Comparison of ENCODE assay signal across 1 cellular context in the genomic region with DNA sequence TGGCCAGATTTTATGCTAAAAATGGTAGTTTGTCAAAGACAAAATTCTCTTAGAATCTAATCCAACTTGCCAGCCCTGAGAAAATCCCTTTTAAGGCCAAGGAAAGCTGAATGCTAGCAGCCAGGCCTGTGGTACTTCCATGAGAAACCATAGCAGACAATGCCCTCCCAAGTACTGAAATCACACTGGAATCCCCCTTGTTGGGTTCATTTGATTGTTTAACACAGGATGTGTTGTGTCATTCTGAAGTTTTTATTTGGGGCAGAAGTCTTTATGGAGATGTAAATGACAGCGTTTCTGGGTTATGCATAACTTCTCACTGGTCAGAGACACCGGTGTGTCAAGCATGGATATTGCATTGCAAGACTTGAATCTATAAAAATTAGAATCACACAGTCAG.
TF ChIP-seq lines count a peak whose summit lies in the region.

No MANE protein-coding gene starts in this region.

TF ChIP-seq in IMR-90, 13 proteins besides CTCF, POLR2A, EP300 and RAD21:
- TF ChIP-seq RFX5 (IDR thresholded peaks at IDR 0.05; ENCODE audit: low read depth, low read length) (no peak), FOS (IDR thresholded peaks at IDR 0.05; ENCODE audit: low read depth, low read length) (no peak), MXI1 (IDR thresholded peaks at IDR 0.05; ENCODE audit: borderline replicate concordance, low read depth, low read length) (no peak), MAZ (IDR thresholded peaks at IDR 0.05; ENCODE audit: borderline replicate concordance, low read depth, low read length) (no peak), MAFK (IDR thresholded peaks at IDR 0.05; ENCODE audit: low read depth, low read length) (no peak), SMC3 (IDR thresholded peaks at IDR 0.05; ENCODE audit: low read depth, low read length) (no peak), RCOR1 (IDR thresholded peaks at IDR 0.05; ENCODE audit: insufficient replicate concordance, low read length) (no peak), ELK1 (IDR thresholded peaks at IDR 0.05; ENCODE audit: borderline replicate concordance, low read depth, low read length) (no peak)
- TF ChIP-seq, protein P1, sequence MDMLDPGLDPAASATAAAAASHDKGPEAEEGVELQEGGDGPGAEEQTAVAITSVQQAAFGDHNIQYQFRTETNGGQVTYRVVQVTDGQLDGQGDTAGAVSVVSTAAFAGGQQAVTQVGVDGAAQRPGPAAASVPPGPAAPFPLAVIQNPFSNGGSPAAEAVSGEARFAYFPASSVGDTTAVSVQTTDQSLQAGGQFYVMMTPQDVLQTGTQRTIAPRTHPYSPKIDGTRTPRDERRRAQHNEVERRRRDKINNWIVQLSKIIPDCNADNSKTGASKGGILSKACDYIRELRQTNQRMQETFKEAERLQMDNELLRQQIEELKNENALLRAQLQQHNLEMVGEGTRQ (IDR thresholded peaks at IDR 0.05; ENCODE audit: low read depth, low read length): no peak
